23 cellular contexts compared by ENCODE assay signal in genomic region chr3:133610031-133610430, GRCh38.
"Had no signal": no experiment of that assay in that cellular context is flagged by ENCODE, and none has a peak within 500 bp of the region (broad histone marks: within the 10 kb centered on the region; RNA-seq: fewer than 3 reads in every experiment).

No MANE protein-coding gene starts in this region.

- DNase-seq: activated CD4-positive, alpha-beta T cell treated with anti-CD3 and anti-CD28 coated beads, Interleukin-2, amount 10 ng/mL, durations not matched to agents 24 days and 14 days; activated CD8-positive, alpha-beta T cell treated with anti-CD3 and anti-CD28 coated beads, Interleukin-2, amount 10 ng/mL, durations not matched to agents 7 days and 5 days; activated naive CD4-positive, alpha-beta T cell treated with anti-CD3 and anti-CD28 coated beads for 36 hours; activated T-cell treated with anti-CD3 and anti-CD28 coated beads, Interleukin-2, amount 50 U/mL, for 24 hours; endodermal cell; gastrocnemius medialis; heart left ventricle; kidney glomerular epithelial cell; left ventricle myocardium inferior; mammary epithelial cell; midbrain; stimulated activated CD4-positive, alpha-beta T cell treated with anti-CD3 and anti-CD28 coated beads, Interleukin-15, amount 100 ng/mL, for 24 hours; stimulated activated CD4-positive, alpha-beta T cell treated with anti-CD3 and anti-CD28 coated beads, Interleukin-2, amount 100 ng/mL, for 48 hours; T1000; upper lobe of right lung had no signal

- H3K4me3 ChIP-seq: ascending aorta, gastrocnemius medialis, heart left ventricle, left ventricle myocardium inferior, skin epidermis, thoracic aorta, upper lobe of right lung had no signal

- FAIRE-seq: colon had no signal

- H3K4me1 Mint-ChIP-seq: activated CD4-positive, alpha-beta T cell treated with anti-CD3 and anti-CD28 coated beads, Interleukin-2, amount 10 ng/mL, durations not matched to agents 24 days and 14 days; endodermal cell; neural crest cell; stimulated activated effector memory CD8-positive, alpha-beta T cell treated with anti-CD3 and anti-CD28 coated beads, Interleukin-12 subunit alpha, Interleukin-12 subunit beta, amount 100 ng/mL, for 72 hours had no signal

- H3K27me3 ChIP-seq: ascending aorta, gastrocnemius medialis, heart left ventricle, upper lobe of right lung had no signal

- ATAC-seq: activated CD8-positive, alpha-beta T cell treated with anti-CD3 and anti-CD28 coated beads, Interleukin-2, amount 10 ng/mL, durations not matched to agents 7 days and 5 days; gastrocnemius medialis; heart left ventricle; stimulated activated effector memory CD8-positive, alpha-beta T cell treated with anti-CD3 and anti-CD28 coated beads, Interleukin-12 subunit alpha, Interleukin-12 subunit beta, amount 100 ng/mL, for 72 hours; upper lobe of right lung had no signal

- H3K4me1 ChIP-seq: ascending aorta, gastrocnemius medialis, heart left ventricle, left ventricle myocardium inferior, upper lobe of right lung had no signal

- H3K27ac ChIP-seq: ascending aorta, epithelial cell of prostate, gastrocnemius medialis, heart left ventricle, left ventricle myocardium inferior, skin epidermis, thoracic aorta, upper lobe of right lung had no signal

- H3K9me3 Mint-ChIP-seq: activated CD4-positive, alpha-beta T cell treated with anti-CD3 and anti-CD28 coated beads, Interleukin-2, amount 10 ng/mL, durations not matched to agents 24 days and 14 days; activated naive CD4-positive, alpha-beta T cell treated with anti-CD3 and anti-CD28 coated beads for 36 hours; endodermal cell; neural crest cell; stimulated activated effector memory CD8-positive, alpha-beta T cell treated with anti-CD3 and anti-CD28 coated beads, Interleukin-12 subunit alpha, Interleukin-12 subunit beta, amount 100 ng/mL, for 72 hours had no signal

- H3K9me3 ChIP-seq: ascending aorta, gastrocnemius medialis, heart left ventricle, left ventricle myocardium inferior, thoracic aorta, upper lobe of right lung had no signal

- H3K4me3 Mint-ChIP-seq: activated CD4-positive, alpha-beta T cell treated with anti-CD3 and anti-CD28 coated beads, Interleukin-2, amount 10 ng/mL, durations not matched to agents 24 days and 14 days; activated CD8-positive, alpha-beta T cell treated with anti-CD3 and anti-CD28 coated beads, Interleukin-2, amount 10 ng/mL, durations not matched to agents 7 days and 5 days; activated naive CD4-positive, alpha-beta T cell treated with anti-CD3 and anti-CD28 coated beads for 36 hours; activated T-cell treated with anti-CD3 and anti-CD28 coated beads, Interleukin-2, amount 50 U/mL, for 24 hours; endodermal cell; neural crest cell; stimulated activated effector memory CD8-positive, alpha-beta T cell treated with anti-CD3 and anti-CD28 coated beads, Interleukin-12 subunit alpha, Interleukin-12 subunit beta, amount 100 ng/mL, for 72 hours had no signal

- H3K27me3 Mint-ChIP-seq: activated CD4-positive, alpha-beta T cell treated with anti-CD3 and anti-CD28 coated beads, Interleukin-2, amount 10 ng/mL, durations not matched to agents 24 days and 14 days; activated T-cell treated with anti-CD3 and anti-CD28 coated beads, Interleukin-2, amount 50 U/mL, for 24 hours; progenitor cell of endocrine pancreas had no signal

- H3K27ac Mint-ChIP-seq: activated CD4-positive, alpha-beta T cell treated with anti-CD3 and anti-CD28 coated beads, Interleukin-2, amount 10 ng/mL, durations not matched to agents 24 days and 14 days; activated CD8-positive, alpha-beta T cell treated with anti-CD3 and anti-CD28 coated beads, Interleukin-2, amount 10 ng/mL, durations not matched to agents 7 days and 5 days; activated naive CD4-positive, alpha-beta T cell treated with anti-CD3 and anti-CD28 coated beads for 36 hours; activated T-cell treated with anti-CD3 and anti-CD28 coated beads, Interleukin-2, amount 50 U/mL, for 24 hours; endodermal cell; progenitor cell of endocrine pancreas; stimulated activated effector memory CD8-positive, alpha-beta T cell treated with anti-CD3 and anti-CD28 coated beads, Interleukin-12 subunit alpha, Interleukin-12 subunit beta, amount 100 ng/mL, for 72 hours had no signal
